Comparison of ENCODE assay signal across 1 cellular context in the genomic region with DNA sequence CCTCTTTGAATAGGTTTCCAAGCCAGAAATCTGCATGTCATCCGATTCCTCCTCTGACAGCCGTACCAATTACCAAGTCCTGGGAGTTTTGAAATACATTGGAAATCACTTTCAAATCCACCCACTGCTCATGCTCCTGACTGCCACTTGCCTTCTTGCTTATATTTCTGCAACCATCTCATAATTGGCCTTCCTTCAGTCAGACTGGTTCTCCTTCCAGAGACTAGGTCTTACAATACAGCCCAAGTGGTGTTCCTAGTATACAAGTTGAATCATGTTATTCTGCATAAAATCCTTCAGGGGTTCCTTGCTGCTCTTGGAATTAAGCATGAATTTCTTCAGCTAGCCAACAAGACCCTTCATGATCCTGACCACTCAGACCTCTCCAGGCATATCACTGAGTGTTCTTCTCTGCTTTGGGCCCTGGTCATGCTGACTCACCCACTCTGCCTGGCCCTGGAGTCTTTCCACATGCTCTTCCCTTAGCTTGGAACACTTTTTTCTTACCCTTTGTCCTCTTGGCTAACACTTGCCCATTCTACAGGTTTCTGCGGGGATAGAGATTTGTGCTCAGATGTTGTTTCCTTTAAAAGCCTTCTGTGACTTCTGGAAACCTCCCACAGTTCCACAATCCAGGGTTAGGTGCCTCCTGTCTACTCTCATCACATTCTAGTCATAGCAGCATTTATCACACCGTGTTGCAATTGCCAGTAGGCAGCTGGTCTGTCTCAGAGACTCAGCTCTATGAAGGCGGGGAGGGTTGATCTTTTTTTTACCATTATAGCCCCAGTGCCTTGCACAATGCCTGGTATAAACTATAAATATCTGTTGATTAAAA.
TF ChIP-seq lines count a peak whose summit lies in the region.

No MANE protein-coding gene starts in this region.

TF ChIP-seq in SK-N-SH, 30 proteins besides CTCF, POLR2A, EP300 and RAD21 (continued from another document):
- TF ChIP-seq, protein P1, sequence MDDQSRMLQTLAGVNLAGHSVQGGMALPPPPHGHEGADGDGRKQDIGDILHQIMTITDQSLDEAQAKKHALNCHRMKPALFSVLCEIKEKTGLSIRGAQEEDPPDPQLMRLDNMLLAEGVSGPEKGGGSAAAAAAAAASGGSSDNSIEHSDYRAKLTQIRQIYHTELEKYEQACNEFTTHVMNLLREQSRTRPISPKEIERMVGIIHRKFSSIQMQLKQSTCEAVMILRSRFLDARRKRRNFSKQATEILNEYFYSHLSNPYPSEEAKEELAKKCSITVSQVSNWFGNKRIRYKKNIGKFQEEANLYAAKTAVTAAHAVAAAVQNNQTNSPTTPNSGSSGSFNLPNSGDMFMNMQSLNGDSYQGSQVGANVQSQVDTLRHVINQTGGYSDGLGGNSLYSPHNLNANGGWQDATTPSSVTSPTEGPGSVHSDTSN (IDR thresholded peaks at IDR 0.05), result peak; percentile 54; the same call in 1 of the 2 replicates
TF ChIP-seq in SK-N-SH: peak in this region for 2.
